In genomic region chr19:50536662-50537305, GRCh38 we compare ENCODE assay signal across 24 cellular contexts. TPM values are rescaled to one million over a fixed set of nuclear protein-coding genes. Genes with fewer than 3 reads are reported as not detected.
DNase-seq lines count a peak whose midpoint lies in the region; ATAC-seq, FAIRE-seq and TF ChIP-seq lines count a peak whose summit lies in the region.
"Had no signal": no experiment of that assay in that cellular context is flagged by ENCODE, and none has a peak within 500 bp of the region (broad histone marks: within the 10 kb centered on the region; RNA-seq: fewer than 3 reads in every experiment).

No MANE protein-coding gene starts in this region.

- FAIRE-seq in A549 (lab: Jason Lieb, UNC) (no peak), astrocyte (lab: Jason Lieb, UNC) (no peak)

- H4K8ac ChIP-seq in IMR-90 (ENCODE audit: low read depth in 2 of 2, low read length in 2 of 2) (no peak overlapping the region), trophoblast cell (ENCODE audit: low read depth, low read length) (no peak overlapping the region)

- H3K27ac Mint-ChIP-seq in astrocyte (ENCODE audit: unreplicated experiment): no peak overlapping the region
- H3K27ac Mint-ChIP-seq: CD4-positive, alpha-beta T cell; T-cell; type B pancreatic cell had no signal

- H3K79me2 ChIP-seq in astrocyte (ENCODE audit: insufficient read depth, low read length): no peaks in the 10 kb centered on the region
- no peaks in the 10 kb centered on the region for H3K79me2 ChIP-seq in trophoblast cell (ENCODE audit: control insufficient read depth, insufficient read depth, low read length, poor library complexity)

- H3K18ac ChIP-seq in IMR-90 (ENCODE audit: low read depth, low read length): no peak overlapping the region
- H3K18ac ChIP-seq in trophoblast cell (ENCODE audit: low read length): no peak overlapping the region

- no peak overlapping the region for H3K4me3 Mint-ChIP-seq in astrocyte (ENCODE audit: unreplicated experiment)
- H3K4me3 Mint-ChIP-seq: activated T-cell treated with anti-CD3 and anti-CD28 coated beads, Interleukin-2, amount 50 U/mL, for 4 hours; CD4-positive, alpha-beta T cell; T-cell; type B pancreatic cell had no signal

- H2AK5ac ChIP-seq in IMR-90 (ENCODE audit: low read depth, low read length) (no peak overlapping the region), trophoblast cell (ENCODE audit: low read length) (no peak overlapping the region)

- H2BK20ac ChIP-seq in IMR-90 (ENCODE audit: low read depth, low read length): no peak overlapping the region

- peak overlapping the region; percentile 42 for H2AK9ac ChIP-seq in IMR-90 (replicated peaks; ENCODE audit: low read depth, low read length, poor library complexity)

- H3K4ac ChIP-seq in IMR-90 (ENCODE audit: low read depth, low read length) (no peak overlapping the region), trophoblast cell (ENCODE audit: low read depth, low read length) (no peak overlapping the region)

- in situ Hi-C loops in IMR-90 (cut with MboI; ENCODE audit: low sequenced_read_pairs): loop anchor here (10.0 kb wide), 1 partner anchor 248 kb away; no protein-coding TSS in a partner anchor

- H3K14ac ChIP-seq in IMR-90 (replicated peaks; ENCODE audit: low read depth, low read length) (no peak overlapping the region), trophoblast cell (ENCODE audit: low read length) (no peak overlapping the region)

- H2BK5ac ChIP-seq in IMR-90 (ENCODE audit: low read depth, low read length, poor library complexity, severe bottlenecking): no peak overlapping the region
- H2BK5ac ChIP-seq in trophoblast cell (ENCODE audit: low read depth, low read length, poor library complexity): no peak overlapping the region

- peak; percentile 26 to 41; a peak in 5 of 6 replicates for ATAC-seq in A549
- no peak for ATAC-seq in IMR-90 (ENCODE audit: low read depth)
- ATAC-seq in GM19467 (IDR thresholded peaks at IDR 0.05; ENCODE audit: unreplicated experiment): no peak

- H4K20me1 ChIP-seq in IMR-90 (ENCODE audit: insufficient read depth, low read length) (no peaks in the 10 kb centered on the region), astrocyte (ENCODE audit: insufficient read depth, low read length) (no peaks in the 10 kb centered on the region)

- H4K91ac ChIP-seq in IMR-90 (ENCODE audit: insufficient read depth, low read depth, low read length) (no peak overlapping the region), trophoblast cell (ENCODE audit: low read depth, low read length) (no peak overlapping the region)

- no peak overlapping the region for H3K27ac ChIP-seq in A549
- H3K27ac ChIP-seq in IMR-90 (ENCODE audit: insufficient read depth, low read length): no peak overlapping the region
- no peak overlapping the region for H3K27ac ChIP-seq in astrocyte (ENCODE audit: low read depth, low read length)
- H3K27ac ChIP-seq in layer of hippocampus (ENCODE audit: low read depth, low read length): peak overlapping the region; percentile 15
- H3K27ac ChIP-seq in trophoblast cell (ENCODE audit: low read depth, low read length): no peak overlapping the region
- H3K27ac ChIP-seq: 22Rv1, Peyer's patch, prostate gland, SJSA1 had no signal

- TF ChIP-seq POLR2A in A549 (IDR thresholded peaks at IDR 0.05; ENCODE audit: low read length): no peak
- no peak for TF ChIP-seq POLR2A in IMR-90 (IDR thresholded peaks at IDR 0.05; ENCODE audit: low read depth, low read length)

- no peaks in the 10 kb centered on the region for H3K27me3 Mint-ChIP-seq in astrocyte (ENCODE audit: low read depth, unreplicated experiment)

- H2AFZ ChIP-seq in IMR-90 (replicated peaks; ENCODE audit: low read length, poor library complexity) (no peak overlapping the region), astrocyte (ENCODE audit: low read depth, low read length) (no peak overlapping the region), trophoblast cell (ENCODE audit: insufficient read depth, low read length, poor library complexity) (no peak overlapping the region)

- DNase-seq in A549 (ENCODE audit: low read depth in 1 of 2, low spot score in 1 of 2) (no peak), IMR-90 (no peak), astrocyte (ENCODE audit: low read depth) (peak; percentile 2), trophoblast cell (no peak), DMS 273 (lab: John Stamatoyannopoulos, UW; ENCODE audit: unreplicated experiment) (no peak)
- DNase-seq in activated naive CD4-positive, alpha-beta T cell (lab: John Stamatoyannopoulos, UW): no peak
- DNase-seq: activated naive CD4-positive, alpha-beta T cell treated with Interleukin-2 at 50 U/mL for 16 hours; activated T-cell treated with anti-CD3 and anti-CD28 coated beads, Interleukin-2, amount 50 U/mL, for 4 hours; CD4-positive, alpha-beta T cell; GF-D8; NCI-H510A; T-cell had no signal

- H3K4me3 ChIP-seq in A549: no peak overlapping the region
- no peak overlapping the region for H3K4me3 ChIP-seq in IMR-90 (ENCODE audit: insufficient read depth, low read depth, low read length)
- H3K4me3 ChIP-seq in astrocyte (ENCODE audit: insufficient read depth, low read depth, low read length): no peak overlapping the region
- no peak overlapping the region for H3K4me3 ChIP-seq in trophoblast cell (ENCODE audit: low read depth, low read length)
- H3K4me3 ChIP-seq: Peyer's patch, prostate gland, SJSA1 had no signal

- H3K56ac ChIP-seq in IMR-90 (ENCODE audit: extremely low read depth, insufficient read depth, low read length): no peak overlapping the region

- H3K79me1 ChIP-seq in IMR-90 (ENCODE audit: low read depth in 1 of 2, low read length in 2 of 2): no peaks in the 10 kb centered on the region
- H3K79me1 ChIP-seq in trophoblast cell (ENCODE audit: low read length): no peaks in the 10 kb centered on the region

- no peak overlapping the region for H3K9ac ChIP-seq in IMR-90 (ENCODE audit: low read depth, low read length)
- no peak overlapping the region for H3K9ac ChIP-seq in astrocyte (ENCODE audit: low read length)
- no peak overlapping the region for H3K9ac ChIP-seq in trophoblast cell (ENCODE audit: low read length)

- H3K23ac ChIP-seq in IMR-90 (ENCODE audit: low read depth, low read length): no peak overlapping the region
- H3K23ac ChIP-seq in trophoblast cell (ENCODE audit: low read length): no peak overlapping the region

- no peak overlapping the region for H2BK15ac ChIP-seq in IMR-90 (ENCODE audit: low read depth, low read length)

- H3K9me1 ChIP-seq in IMR-90 (ENCODE audit: insufficient read depth, low read length): no peaks in the 10 kb centered on the region

- H3K9me3 ChIP-seq in A549 (peaks cover 19% of the 10 kb centered on the region), IMR-90 (ENCODE audit: control insufficient read depth, insufficient read depth, low read length) (peaks cover 9% of the 10 kb centered on the region), astrocyte (ENCODE audit: insufficient read depth, low read depth, low read length) (peaks cover 8% of the 10 kb centered on the region), trophoblast cell (ENCODE audit: insufficient read depth, low read depth, low read length) (peaks cover 6% of the 10 kb centered on the region)
- H3K9me3 ChIP-seq: prostate gland, SJSA1 had no signal

- POLR2A ChIA-PET in A549 (lab: Yijun Ruan, JAX): interaction anchor here (0.6 kb wide), 1 partner anchor 126 kb away, joined by 3 read pairs; no protein-coding TSS in a partner anchor
- POLR2A ChIA-PET in IMR-90 (lab: Charles Lee; ENCODE audit: unreplicated experiment): no interaction called here

- no peaks in the 10 kb centered on the region for H3K36me3 ChIP-seq in IMR-90 (ENCODE audit: control insufficient read depth, insufficient read depth, low read length)
- H3K36me3 ChIP-seq in astrocyte (ENCODE audit: insufficient read depth, low read length): no peaks in the 10 kb centered on the region
- no peaks in the 10 kb centered on the region for H3K36me3 ChIP-seq in trophoblast cell (ENCODE audit: control insufficient read depth in 1 of 2, insufficient read depth in 2 of 2, low read length in 2 of 2)
- H3K36me3 ChIP-seq: Peyer's patch, prostate gland, SJSA1 had no signal

- H2BK120ac ChIP-seq in IMR-90 (ENCODE audit: low read depth, low read length): no peak overlapping the region
- H2BK120ac ChIP-seq in trophoblast cell (ENCODE audit: insufficient read depth, low read length, poor library complexity): no peak overlapping the region

- no peak for TF ChIP-seq RAD21 in A549 (conservative IDR thresholded peaks at IDR 0.05 in 1 of 2, IDR thresholded peaks at IDR 0.05 in 1 of 2)
- no peak for TF ChIP-seq RAD21 in IMR-90 (IDR thresholded peaks at IDR 0.05; ENCODE audit: low read length)

- dilution Hi-C loops in IMR-90 (cut with HindIII; ENCODE audit: low sequenced_read_pairs, unreplicated experiment): no loop called here

- no peak overlapping the region for H4K5ac ChIP-seq in IMR-90 (ENCODE audit: low read depth, low read length)

- TF ChIP-seq EP300 in A549 (IDR thresholded peaks at IDR 0.05): no peak

- BruUV-seq in IMR-90 (replicated peaks; lab: Mats Ljungman, UMichigan): no TSS peak

- no peak overlapping the region for H2BK12ac ChIP-seq in trophoblast cell (ENCODE audit: low read length)

- H3K4me1 ChIP-seq in A549 (no peaks in the 10 kb centered on the region), IMR-90 (ENCODE audit: control insufficient read depth, insufficient read depth, low read length) (no peaks in the 10 kb centered on the region), astrocyte (ENCODE audit: insufficient read depth, low read length) (no peaks in the 10 kb centered on the region), trophoblast cell (ENCODE audit: control insufficient read depth in 1 of 2, insufficient read depth in 2 of 2, low read length in 2 of 2) (peaks cover 0 to 2% of the 10 kb centered on the region in 2 experiments)
- H3K4me1 ChIP-seq: Peyer's patch, prostate gland, SJSA1 had no signal

- TF ChIP-seq CTCF in A549 (IDR thresholded peaks at IDR 0.05) (no peak), IMR-90 (conservative IDR thresholded peaks at IDR 0.05; ENCODE audit: low read depth, low read length) (no peak), astrocyte (IDR thresholded peaks at IDR 0.05; ENCODE audit: insufficient read depth, low read depth, low read length) (no peak)

- intact Hi-C loops in IMR-90 (cut with micrococcal nuclease): loop anchor here (1.0 kb wide), 1 partner anchor 386 kb away; no protein-coding TSS in a partner anchor

- no peak overlapping the region for H4K12ac ChIP-seq in trophoblast cell (ENCODE audit: low read depth, low read length)

- no peaks in the 10 kb centered on the region for H3K36me3 Mint-ChIP-seq in astrocyte (ENCODE audit: low read depth, unreplicated experiment)
- H3K36me3 Mint-ChIP-seq: T-cell had no signal

- no peaks in the 10 kb centered on the region for H3K4me1 Mint-ChIP-seq in astrocyte (ENCODE audit: low read depth, unreplicated experiment)

- H3K27me3 ChIP-seq in IMR-90 (ENCODE audit: control insufficient read depth, insufficient read depth, low read length): no peaks in the 10 kb centered on the region
- no peaks in the 10 kb centered on the region for H3K27me3 ChIP-seq in astrocyte (ENCODE audit: insufficient read depth, low read length)
- no peaks in the 10 kb centered on the region for H3K27me3 ChIP-seq in layer of hippocampus (ENCODE audit: control insufficient read depth, insufficient read depth, low read length)
- H3K27me3 ChIP-seq in trophoblast cell (ENCODE audit: insufficient read depth, low read length): no peaks in the 10 kb centered on the region
- H3K27me3 ChIP-seq: Peyer's patch had no signal

- 64% methylated on average over 16 of the region's 16 CpGs for WGBS in A549 (ENCODE audit: missing lambda C conversion rate)
- WGBS in IMR-90 (ENCODE audit: extremely low coverage in 2 of 2, insufficient read length in 1 of 2), 2 experiments: 84% methylated on average over 9 of the region's 16 CpGs; no CpG with 5 or more reads in 1 of the 2 experiments
- no CpG with 5 or more reads among the region's 16 CpGs for WGBS in trophoblast cell (ENCODE audit: extremely low coverage, insufficient coverage, insufficient read length)

- CTCF ChIA-PET in A549 (lab: Yijun Ruan, JAX): interaction anchor here (0.6 to 18.0 kb wide), 44 partner anchors 9 to 481 kb away, joined by 3 to 355 read pairs (median 5); partner anchors contain the start of genes ACP4, CLEC11A and JOSD2
- CTCF ChIA-PET in IMR-90 (lab: Yijun Ruan, JAX): interaction anchor here (0.6 to 2.5 kb wide), 3 partner anchors 19 to 818 kb away, joined by 5 to 8 read pairs (median 6); no protein-coding TSS in a partner anchor

- H3K9me3 Mint-ChIP-seq in astrocyte (ENCODE audit: unreplicated experiment): peaks cover 15% of the 10 kb centered on the region

- H3K4me2 ChIP-seq in A549 (no peak overlapping the region), IMR-90 (ENCODE audit: low read depth, low read length) (no peak overlapping the region), astrocyte (ENCODE audit: low read length) (no peak overlapping the region), trophoblast cell (ENCODE audit: low read length) (no peak overlapping the region)

RNA-seq across cellular contexts. Expression of gene ASPDH, which starts 23.1 kb away (rescaled TPM):
- polyA plus RNA-seq in A549 (2011; rRNA removed) (not detected in 2 replicates), A549 (2017; fragmentation: RNase III; extraction: RNeasy Plus Mini Kit Qiagen cat#74134 plus additional on column Dnase treatment) (not detected in 3 replicates), IMR-90 (2012; rRNA removed) (not detected in 2 replicates)
- polyA plus RNA-seq in A549 (2012; cell fraction: cytosol; rRNA removed): not detected in 2 replicates
- polyA plus RNA-seq in A549 (2012; cell fraction: nucleus; rRNA removed): not detected in 2 replicates
- polyA minus RNA-seq in A549 (2011; rRNA and poly(A)+ RNA removed): not detected in 2 replicates
- total RNA-seq in IMR-90 (2012; rRNA removed) (not detected in 2 replicates), astrocyte (not detected in 2 replicates)
- not detected in 2 replicates for polyA plus RNA-seq in IMR-90 (2012; cell fraction: cytosol; rRNA removed)
- not detected in 2 replicates for polyA plus RNA-seq in IMR-90 (2012; cell fraction: nucleus; rRNA removed; ENCODE audit: low replicate concordance)
- polyA plus RNA-seq in trophoblast cell (2013): not detected in 2 replicates
- total RNA-seq: activated CD8-positive, alpha-beta memory T cell treated with anti-CD3 and anti-CD28 coated beads for 36 hours; activated T-cell treated with anti-CD3 and anti-CD28 coated beads, Interleukin-2, amount 50 U/mL, for 4 hours; CD4-positive, alpha-beta T cell; dermis blood vessel endothelial cell; endothelial cell of umbilical vein; kidney epithelial cell; mammary epithelial cell; prostate gland; SJSA1; T-cell had no signal
- polyA plus RNA-seq: endothelial cell of umbilical vein, mammary epithelial cell had no signal

RNA-seq across cellular contexts. Expression of gene JOSD2, which starts 25.8 kb away (rescaled TPM):
- 19.3 and 24.2 TPM in 2 replicates for polyA plus RNA-seq in A549 (2011; rRNA removed)
- polyA plus RNA-seq in A549 (2012; cell fraction: cytosol; rRNA removed): 113 and 164 TPM in 2 replicates
- polyA plus RNA-seq in A549 (2012; cell fraction: nucleus; rRNA removed): 81.5 and 129 TPM in 2 replicates
- polyA plus RNA-seq in A549 (2017; fragmentation: RNase III; extraction: RNeasy Plus Mini Kit Qiagen cat#74134 plus additional on column Dnase treatment): 55.5 to 62.4 TPM (median 61.7 TPM) in 3 replicates
- polyA minus RNA-seq in A549 (2011; rRNA and poly(A)+ RNA removed): 4.8 and 5.6 TPM in 2 replicates
- 12.2 and 15.3 TPM in 2 replicates for total RNA-seq in IMR-90 (2012; rRNA removed)
- polyA plus RNA-seq in IMR-90 (2012; rRNA removed): 54.1 and 68.6 TPM in 2 replicates
- 48.6 and 171 TPM in 2 replicates for polyA plus RNA-seq in IMR-90 (2012; cell fraction: cytosol; rRNA removed)
- 32.6 and 78.6 TPM in 2 replicates for polyA plus RNA-seq in IMR-90 (2012; cell fraction: nucleus; rRNA removed; ENCODE audit: low replicate concordance)
- total RNA-seq in astrocyte: not detected in 2 replicates
- 19.0 and 19.3 TPM in 2 replicates for polyA plus RNA-seq in trophoblast cell (2013)

RNA-seq across cellular contexts. Expression of gene LRRC4B, which starts 31.5 kb away (rescaled TPM):
- polyA plus RNA-seq in A549 (2011; rRNA removed): 0.49 and 0.54 TPM in 2 replicates
- polyA plus RNA-seq in A549 (2012; cell fraction: cytosol; rRNA removed): 0.38 and 0.82 TPM in 2 replicates
- 0.62 and 1.2 TPM in 2 replicates for polyA plus RNA-seq in A549 (2012; cell fraction: nucleus; rRNA removed)
- polyA plus RNA-seq in A549 (2017; fragmentation: RNase III; extraction: RNeasy Plus Mini Kit Qiagen cat#74134 plus additional on column Dnase treatment): 0.67 to 1.2 TPM (median 0.97 TPM) in 3 replicates
- polyA minus RNA-seq in A549 (2011; rRNA and poly(A)+ RNA removed): 0.44 and 0.45 TPM in 2 replicates
- total RNA-seq in IMR-90 (2012; rRNA removed): not detected in 2 replicates
- polyA plus RNA-seq in IMR-90 (2012; rRNA removed): 0.03 TPM in 2 replicates
- 0.01 and 0.11 TPM in 2 replicates for polyA plus RNA-seq in IMR-90 (2012; cell fraction: cytosol; rRNA removed)
- 0.03 and 0.10 TPM in 2 replicates for polyA plus RNA-seq in IMR-90 (2012; cell fraction: nucleus; rRNA removed; ENCODE audit: low replicate concordance)
- total RNA-seq in astrocyte: not detected in 2 replicates
- polyA plus RNA-seq in trophoblast cell (2013): 1.3 and 1.5 TPM in 2 replicates
- total RNA-seq: activated CD8-positive, alpha-beta memory T cell treated with anti-CD3 and anti-CD28 coated beads for 36 hours; activated T-cell treated with anti-CD3 and anti-CD28 coated beads, Interleukin-2, amount 50 U/mL, for 4 hours; CD4-positive, alpha-beta T cell; endothelial cell of umbilical vein; mammary epithelial cell; SJSA1; T-cell had no signal
- polyA plus RNA-seq: mammary epithelial cell had no signal

Comparison
In these comparisons a context has a peak if more than half of its experiments do, and no peak if none do; other contexts are left out.
1. ATAC-seq: peak in A549 (2 of 2); none in IMR-90 (single experiment) and GM19467 (single experiment).